9 cellular contexts compared by ENCODE assay signal in the genomic region with DNA sequence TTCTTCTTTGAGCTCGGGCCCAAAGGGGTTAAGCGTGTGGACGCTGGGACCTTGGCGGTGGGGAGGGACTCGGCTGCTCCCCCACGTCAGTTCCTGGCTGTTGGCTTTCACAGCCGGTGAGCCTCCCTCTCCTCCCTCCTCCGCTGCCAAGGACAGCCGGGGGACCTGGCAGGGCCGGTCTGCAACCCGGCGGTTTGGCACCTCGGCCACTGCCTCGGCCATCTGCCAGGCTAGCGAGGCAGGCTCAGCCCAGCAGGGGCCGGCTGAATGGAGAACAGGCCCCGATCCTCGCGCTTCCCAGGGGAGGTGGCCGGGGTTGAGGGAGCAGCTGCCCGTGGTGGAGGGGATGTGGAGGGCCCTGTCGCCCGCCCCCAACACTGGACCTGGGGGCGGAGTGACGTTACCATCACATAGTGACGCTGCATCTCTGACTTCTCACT.
DNase-seq lines count a peak whose midpoint lies in the region; ATAC-seq and TF ChIP-seq lines count a peak whose summit lies in the region.
"Had no signal": no experiment of that assay in that cellular context is flagged by ENCODE, and none has a peak within 500 bp of the region (broad histone marks: within the 10 kb centered on the region; RNA-seq: fewer than 3 reads in every experiment).

No MANE protein-coding gene starts in this region.

- in situ Hi-C loops in astrocyte of the cerebellum (cut with HindIII; ENCODE audit: low sequenced_read_pairs) = no loop called here

- no peak for TF ChIP-seq CTCF in HEK293 (tag by site-specific recombination; IDR thresholded peaks at IDR 0.05)
- TF ChIP-seq CTCF in astrocyte of the cerebellum (IDR thresholded peaks at IDR 0.05; ENCODE audit: low read depth, low read length, missing control alignments) = no peak

- peaks cover 20% of the 10 kb centered on the region for H3K4me1 ChIP-seq in HEK293 (ENCODE audit: control insufficient read depth, insufficient read depth, low read length)

- H3K27ac ChIP-seq in HEK293 (ENCODE audit: extremely low read depth, low read depth, low read length) (peak overlapping the region; percentile 76; the same call in 1 of the 2 replicates), skin epidermis (peak overlapping the region in 11 of 21 experiments; percentile 2 to 80 (median 61))
- H3K27ac ChIP-seq: brain microvascular endothelial cell had no signal

- H3K4me3 ChIP-seq in HEK293 (ENCODE audit: low read depth, low read length) = no peak overlapping the region
- H3K4me3 ChIP-seq in astrocyte of the cerebellum (ENCODE audit: low read depth, low read length) = peak overlapping the region; percentile 9
- no peak overlapping the region for H3K4me3 ChIP-seq in skin epidermis

- POLR2A ChIA-PET in HEK293 (lab: Yijun Ruan, JAX) = interaction anchor here (1.0 to 1.8 kb wide), 3 partner anchors 21 to 107 kb away, joined by 3 to 31 read pairs (median 4); no protein-coding TSS in a partner anchor

- H3K36me3 ChIP-seq in HEK293 (ENCODE audit: control insufficient read depth in 2 of 2, insufficient read depth in 1 of 2, low read length in 2 of 2) = peaks cover 11 to 67% of the 10 kb centered on the region in 2 experiments

- no peak for ATAC-seq in HG03565 (IDR thresholded peaks at IDR 0.05; ENCODE audit: unreplicated experiment)

- CTCF ChIA-PET in HEK293 (lab: Yijun Ruan, JAX) = no interaction called here

- no peaks in the 10 kb centered on the region for H3K9me3 ChIP-seq in HEK293 (ENCODE audit: control insufficient read depth, insufficient read depth, low read depth, low read length)

- peak; percentile 63 for DNase-seq in astrocyte of the cerebellum (ENCODE audit: low read depth)
- DNase-seq in iPS-NIHi7 (ENCODE audit: extremely low spot score) = peak; percentile 48
- DNase-seq in OCI-M2 (lab: John Stamatoyannopoulos, UW; ENCODE audit: unreplicated experiment) = no peak
- no peak for DNase-seq in activated T-cell treated with anti-CD3 and anti-CD28 coated beads for 4 hours
- no peak for DNase-seq in T-helper 2 cell
- DNase-seq: brain microvascular endothelial cell had no signal

TF ChIP-seq in HEK293, 187 proteins besides CTCF, POLR2A, EP300 and RAD21 (continues in another document):
- TF ChIP-seq ZNF626 (tag by site-specific recombination; IDR thresholded peaks at IDR 0.05) (no peak), ZNF341 (tag by site-specific recombination; IDR thresholded peaks at IDR 0.05; ENCODE audit: low read depth) (peak; percentile 100), ZNF514 (tag by site-specific recombination; IDR thresholded peaks at IDR 0.05) (no peak), ZXDB (tag by site-specific recombination; IDR thresholded peaks at IDR 0.05) (0 out of 2 replicates have a peak, but pooled peaks have one; percentile 39), ZSCAN16 (tag by site-specific recombination; IDR thresholded peaks at IDR 0.05) (no peak), ZNF16 (tag by site-specific recombination; IDR thresholded peaks at IDR 0.05; ENCODE audit: low read depth) (no peak), ZNF629 (tag by site-specific recombination; IDR thresholded peaks at IDR 0.05) (peak; percentile 94), SP7 (tag by site-specific recombination; IDR thresholded peaks at IDR 0.05) (peak; percentile 69), ZBTB8A (tag by site-specific recombination; IDR thresholded peaks at IDR 0.05) (peak; percentile 75), ZNF23 (tag by site-specific recombination; IDR thresholded peaks at IDR 0.05; ENCODE audit: borderline replicate concordance) (no peak), ZNF214 (tag by site-specific recombination; IDR thresholded peaks at IDR 0.05; ENCODE audit: borderline replicate concordance) (no peak), ZNF529 (tag by site-specific recombination; IDR thresholded peaks at IDR 0.05; ENCODE audit: insufficient replicate concordance) (no peak), ZNF391 (tag by site-specific recombination; IDR thresholded peaks at IDR 0.05; ENCODE audit: borderline replicate concordance, low read depth) (0 out of 2 replicates have a peak, but pooled peaks have one; percentile 23), KLF8 (tag by site-specific recombination; IDR thresholded peaks at IDR 0.05) (0 out of 2 replicates have a peak, but pooled peaks have one; percentile 45), SP3 (tag by site-specific recombination; IDR thresholded peaks at IDR 0.05) (no peak)
- TF ChIP-seq, protein P1, sequence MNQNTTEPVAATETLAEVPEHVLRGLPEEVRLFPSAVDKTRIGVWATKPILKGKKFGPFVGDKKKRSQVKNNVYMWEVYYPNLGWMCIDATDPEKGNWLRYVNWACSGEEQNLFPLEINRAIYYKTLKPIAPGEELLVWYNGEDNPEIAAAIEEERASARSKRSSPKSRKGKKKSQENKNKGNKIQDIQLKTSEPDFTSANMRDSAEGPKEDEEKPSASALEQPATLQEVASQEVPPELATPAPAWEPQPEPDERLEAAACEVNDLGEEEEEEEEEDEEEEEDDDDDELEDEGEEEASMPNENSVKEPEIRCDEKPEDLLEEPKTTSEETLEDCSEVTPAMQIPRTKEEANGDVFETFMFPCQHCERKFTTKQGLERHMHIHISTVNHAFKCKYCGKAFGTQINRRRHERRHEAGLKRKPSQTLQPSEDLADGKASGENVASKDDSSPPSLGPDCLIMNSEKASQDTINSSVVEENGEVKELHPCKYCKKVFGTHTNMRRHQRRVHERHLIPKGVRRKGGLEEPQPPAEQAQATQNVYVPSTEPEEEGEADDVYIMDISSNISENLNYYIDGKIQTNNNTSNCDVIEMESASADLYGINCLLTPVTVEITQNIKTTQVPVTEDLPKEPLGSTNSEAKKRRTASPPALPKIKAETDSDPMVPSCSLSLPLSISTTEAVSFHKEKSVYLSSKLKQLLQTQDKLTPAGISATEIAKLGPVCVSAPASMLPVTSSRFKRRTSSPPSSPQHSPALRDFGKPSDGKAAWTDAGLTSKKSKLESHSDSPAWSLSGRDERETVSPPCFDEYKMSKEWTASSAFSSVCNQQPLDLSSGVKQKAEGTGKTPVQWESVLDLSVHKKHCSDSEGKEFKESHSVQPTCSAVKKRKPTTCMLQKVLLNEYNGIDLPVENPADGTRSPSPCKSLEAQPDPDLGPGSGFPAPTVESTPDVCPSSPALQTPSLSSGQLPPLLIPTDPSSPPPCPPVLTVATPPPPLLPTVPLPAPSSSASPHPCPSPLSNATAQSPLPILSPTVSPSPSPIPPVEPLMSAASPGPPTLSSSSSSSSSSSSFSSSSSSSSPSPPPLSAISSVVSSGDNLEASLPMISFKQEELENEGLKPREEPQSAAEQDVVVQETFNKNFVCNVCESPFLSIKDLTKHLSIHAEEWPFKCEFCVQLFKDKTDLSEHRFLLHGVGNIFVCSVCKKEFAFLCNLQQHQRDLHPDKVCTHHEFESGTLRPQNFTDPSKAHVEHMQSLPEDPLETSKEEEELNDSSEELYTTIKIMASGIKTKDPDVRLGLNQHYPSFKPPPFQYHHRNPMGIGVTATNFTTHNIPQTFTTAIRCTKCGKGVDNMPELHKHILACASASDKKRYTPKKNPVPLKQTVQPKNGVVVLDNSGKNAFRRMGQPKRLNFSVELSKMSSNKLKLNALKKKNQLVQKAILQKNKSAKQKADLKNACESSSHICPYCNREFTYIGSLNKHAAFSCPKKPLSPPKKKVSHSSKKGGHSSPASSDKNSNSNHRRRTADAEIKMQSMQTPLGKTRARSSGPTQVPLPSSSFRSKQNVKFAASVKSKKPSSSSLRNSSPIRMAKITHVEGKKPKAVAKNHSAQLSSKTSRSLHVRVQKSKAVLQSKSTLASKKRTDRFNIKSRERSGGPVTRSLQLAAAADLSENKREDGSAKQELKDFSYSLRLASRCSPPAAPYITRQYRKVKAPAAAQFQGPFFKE (tag by site-specific recombination; IDR thresholded peaks at IDR 0.05; ENCODE audit: borderline replicate concordance) = no peak
- TF ChIP-seq, protein P2, sequence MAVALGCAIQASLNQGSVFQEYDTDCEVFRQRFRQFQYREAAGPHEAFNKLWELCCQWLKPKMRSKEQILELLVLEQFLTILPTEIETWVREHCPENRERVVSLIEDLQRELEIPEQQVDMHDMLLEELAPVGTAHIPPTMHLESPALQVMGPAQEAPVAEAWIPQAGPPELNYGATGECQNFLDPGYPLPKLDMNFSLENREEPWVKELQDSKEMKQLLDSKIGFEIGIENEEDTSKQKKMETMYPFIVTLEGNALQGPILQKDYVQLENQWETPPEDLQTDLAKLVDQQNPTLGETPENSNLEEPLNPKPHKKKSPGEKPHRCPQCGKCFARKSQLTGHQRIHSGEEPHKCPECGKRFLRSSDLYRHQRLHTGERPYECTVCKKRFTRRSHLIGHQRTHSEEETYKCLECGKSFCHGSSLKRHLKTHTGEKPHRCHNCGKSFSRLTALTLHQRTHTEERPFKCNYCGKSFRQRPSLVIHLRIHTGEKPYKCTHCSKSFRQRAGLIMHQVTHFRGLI (tag by site-specific recombination; IDR thresholded peaks at IDR 0.05) = peak; percentile 39; the same call in 1 of the 2 replicates
- TF ChIP-seq, protein P3, sequence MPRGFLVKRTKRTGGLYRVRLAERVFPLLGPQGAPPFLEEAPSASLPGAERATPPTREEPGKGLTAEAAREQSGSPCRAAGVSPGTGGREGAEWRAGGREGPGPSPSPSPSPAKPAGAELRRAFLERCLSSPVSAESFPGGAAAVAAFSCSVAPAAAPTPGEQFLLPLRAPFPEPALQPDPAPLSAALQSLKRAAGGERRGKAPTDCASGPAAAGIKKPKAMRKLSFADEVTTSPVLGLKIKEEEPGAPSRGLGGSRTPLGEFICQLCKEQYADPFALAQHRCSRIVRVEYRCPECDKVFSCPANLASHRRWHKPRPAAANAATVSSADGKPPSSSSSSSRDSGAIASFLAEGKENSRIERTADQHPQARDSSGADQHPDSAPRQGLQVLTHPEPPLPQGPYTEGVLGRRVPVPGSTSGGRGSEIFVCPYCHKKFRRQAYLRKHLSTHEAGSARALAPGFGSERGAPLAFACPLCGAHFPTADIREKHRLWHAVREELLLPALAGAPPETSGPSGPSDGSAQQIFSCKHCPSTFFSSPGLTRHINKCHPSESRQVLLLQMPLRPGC (tag by site-specific recombination; IDR thresholded peaks at IDR 0.05) = no peak
- TF ChIP-seq, protein P4, sequence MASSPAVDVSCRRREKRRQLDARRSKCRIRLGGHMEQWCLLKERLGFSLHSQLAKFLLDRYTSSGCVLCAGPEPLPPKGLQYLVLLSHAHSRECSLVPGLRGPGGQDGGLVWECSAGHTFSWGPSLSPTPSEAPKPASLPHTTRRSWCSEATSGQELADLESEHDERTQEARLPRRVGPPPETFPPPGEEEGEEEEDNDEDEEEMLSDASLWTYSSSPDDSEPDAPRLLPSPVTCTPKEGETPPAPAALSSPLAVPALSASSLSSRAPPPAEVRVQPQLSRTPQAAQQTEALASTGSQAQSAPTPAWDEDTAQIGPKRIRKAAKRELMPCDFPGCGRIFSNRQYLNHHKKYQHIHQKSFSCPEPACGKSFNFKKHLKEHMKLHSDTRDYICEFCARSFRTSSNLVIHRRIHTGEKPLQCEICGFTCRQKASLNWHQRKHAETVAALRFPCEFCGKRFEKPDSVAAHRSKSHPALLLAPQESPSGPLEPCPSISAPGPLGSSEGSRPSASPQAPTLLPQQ (tag by site-specific recombination; IDR thresholded peaks at IDR 0.05) = 0 out of 2 replicates have a peak, but pooled peaks have one; percentile 34

Comparison
In these comparisons a context has a peak if more than half of its experiments do, and no peak if none do; other contexts are left out.
1. DNase-seq: peak in astrocyte of the cerebellum (single experiment) and iPS-NIHi7 (single experiment); none in OCI-M2 (single experiment), activated T-cell treated with anti-CD3 and anti-CD28 coated beads for 4 hours (single experiment) and T-helper 2 cell (0 of 5).